ENCODE assay signal across 13 cellular contexts in the genomic region with DNA sequence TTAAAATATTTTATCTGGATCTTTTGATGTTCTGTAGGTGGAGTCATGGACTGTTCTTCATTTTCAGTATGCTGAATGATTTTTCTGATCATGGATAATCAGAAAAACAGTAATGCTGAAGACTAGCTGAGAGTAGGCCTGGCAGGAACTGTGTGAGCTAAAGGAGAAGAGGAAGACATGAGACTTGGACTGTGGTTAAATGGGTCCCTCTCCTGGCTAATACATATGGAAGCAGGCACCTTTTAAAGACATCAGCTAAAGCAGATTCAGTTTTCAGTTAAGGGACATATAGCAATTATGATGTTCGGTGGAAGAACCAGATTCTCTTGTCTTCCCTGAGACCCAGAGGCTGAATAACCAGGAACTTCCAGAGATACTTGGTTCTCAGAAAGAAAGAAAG.
DNase-seq lines count a peak whose midpoint lies in the region; ATAC-seq, FAIRE-seq and TF ChIP-seq lines count a peak whose summit lies in the region.
"Had no signal": no experiment of that assay in that cellular context is flagged by ENCODE, and none has a peak within 500 bp of the region (broad histone marks: within the 10 kb centered on the region; RNA-seq: fewer than 3 reads in every experiment).

No MANE protein-coding gene starts in this region.

- H3K9ac ChIP-seq in Karpas-422 (ENCODE audit: low read length): no peak overlapping the region
- no peak overlapping the region for H3K9ac ChIP-seq in keratinocyte (ENCODE audit: control insufficient read depth, extremely low read depth, insufficient read depth, low read length)

- DNase-seq in DMS79 treated with DMSO at 0.1 percent for 48 hours (lab: John Stamatoyannopoulos, UW): peak; percentile 25
- DNase-seq in DMS79 (lab: John Stamatoyannopoulos, UW): no peak
- peak; percentile 49 for DNase-seq in Karpas-422
- DNase-seq in NCI-H82 (lab: John Stamatoyannopoulos, UW): peak; percentile 78
- no peak for DNase-seq in keratinocyte (ENCODE audit: low read depth, low spot score)
- no peak for DNase-seq in SKM-1 (lab: John Stamatoyannopoulos, UW; ENCODE audit: unreplicated experiment)
- no peak for DNase-seq in urothelium cell line (ENCODE audit: low spot score)
- DNase-seq: activated CD4-positive, alpha-beta memory T cell treated with anti-CD3 and anti-CD28 coated beads for 36 hours; Caco-2; effector CD4-positive, alpha-beta T cell; ovary had no signal

- no peaks in the 10 kb centered on the region for H3K36me3 ChIP-seq in Karpas-422 (ENCODE audit: insufficient read depth, low read length)
- H3K36me3 ChIP-seq in keratinocyte (ENCODE audit: control insufficient read depth in 2 of 2, extremely low read depth in 1 of 2, insufficient read depth in 2 of 2, low read length in 2 of 2): no peaks in the 10 kb centered on the region
- H3K36me3 ChIP-seq: ovary had no signal

- TF ChIP-seq CTCF in keratinocyte (optimal IDR thresholded peaks at IDR 0.05 in 1 of 3, IDR thresholded peaks at IDR 0.05 in 1 of 3, conservative IDR thresholded peaks at IDR 0.05 in 1 of 3; ENCODE audit: extremely low read depth in 1 of 3, insufficient read depth in 2 of 3, low read length in 3 of 3): peak in 2 of 3 experiments; percentile 13 to 15

- no peak for ATAC-seq in HG03280 (IDR thresholded peaks at IDR 0.05; ENCODE audit: unreplicated experiment)
- ATAC-seq: A549 had no signal

- no peak overlapping the region for H3K4me2 ChIP-seq in Karpas-422 (ENCODE audit: low read depth, low read length, poor library complexity, severe bottlenecking)
- no peak overlapping the region for H3K4me2 ChIP-seq in keratinocyte (ENCODE audit: control insufficient read depth, extremely low read depth, insufficient read depth, low read depth, low read length)
- H3K4me2 ChIP-seq: A549 had no signal

- no peaks in the 10 kb centered on the region for H3K9me1 ChIP-seq in keratinocyte (ENCODE audit: control insufficient read depth, extremely low read depth, insufficient read depth, low read length)

- no peak overlapping the region for H3K4me3 ChIP-seq in Karpas-422 (ENCODE audit: low read length)
- no peak overlapping the region for H3K4me3 ChIP-seq in keratinocyte (ENCODE audit: control insufficient read depth in 2 of 3, extremely low read depth in 1 of 3, insufficient read depth in 2 of 3, low read depth in 1 of 3, low read length in 3 of 3)
- H3K4me3 ChIP-seq: A549, ovary had no signal

- dilution Hi-C loops in keratinocyte (cut with MboI; ENCODE audit: extremely low pct_ligation_motif_present, low sequenced_read_pairs): no loop called here

- no peak for FAIRE-seq in keratinocyte (lab: Jason Lieb, UNC)
- no peak for FAIRE-seq in urothelium cell line (lab: Jason Lieb, UNC)
- FAIRE-seq: A549 had no signal

- H3K27me3 ChIP-seq in Karpas-422 (ENCODE audit: low read length) (no peaks in the 10 kb centered on the region), keratinocyte (ENCODE audit: control insufficient read depth, extremely low read depth, insufficient read depth, low read length) (peaks cover 22% of the 10 kb centered on the region)
- H3K27me3 ChIP-seq: ovary had no signal

- H3K27ac ChIP-seq in Karpas-422 (ENCODE audit: low read length): no peak overlapping the region
- no peak overlapping the region for H3K27ac ChIP-seq in keratinocyte (ENCODE audit: control insufficient read depth, insufficient read depth, low read length)
- H3K27ac ChIP-seq: A549, ovary had no signal

- H3K79me2 ChIP-seq in Karpas-422 (ENCODE audit: low read length): no peaks in the 10 kb centered on the region
- no peaks in the 10 kb centered on the region for H3K79me2 ChIP-seq in keratinocyte (ENCODE audit: control insufficient read depth, insufficient read depth, low read length)

- H3K9me2 ChIP-seq in Karpas-422 (replicated peaks; ENCODE audit: insufficient read depth, low read length): no peaks in the 10 kb centered on the region

- H3K4me1 ChIP-seq in Karpas-422 (ENCODE audit: low read length) (no peaks in the 10 kb centered on the region), keratinocyte (ENCODE audit: control insufficient read depth, extremely low read depth, insufficient read depth, low read length) (no peaks in the 10 kb centered on the region)
- H3K4me1 ChIP-seq: A549, Caco-2 had no signal

- H4K20me1 ChIP-seq in Karpas-422 (ENCODE audit: insufficient read depth, low read depth, low read length) (no peaks in the 10 kb centered on the region), keratinocyte (ENCODE audit: control insufficient read depth, extremely low read depth, insufficient read depth, low read length) (no peaks in the 10 kb centered on the region)

- H3K9me3 ChIP-seq in Karpas-422 (ENCODE audit: low read length) (no peaks in the 10 kb centered on the region), keratinocyte (ENCODE audit: control insufficient read depth, low read depth, low read length) (no peaks in the 10 kb centered on the region)
- H3K9me3 ChIP-seq: A549, Caco-2, ovary had no signal

- H2AFZ ChIP-seq in Karpas-422 (ENCODE audit: low read length): no peak overlapping the region
- H2AFZ ChIP-seq in keratinocyte (ENCODE audit: control insufficient read depth, low read length): no peak overlapping the region

Comparison
In these comparisons a context has a peak if more than half of its experiments do, and no peak if none do; other contexts are left out.
1. DNase-seq: peak in DMS79 treated with DMSO at 0.1 percent for 48 hours (single experiment), Karpas-422 (single experiment) and NCI-H82 (single experiment); none in DMS79 (single experiment), keratinocyte (single experiment), SKM-1 (single experiment) and urothelium cell line (single experiment).